15 cellular contexts compared by ENCODE assay signal in the genomic region with DNA sequence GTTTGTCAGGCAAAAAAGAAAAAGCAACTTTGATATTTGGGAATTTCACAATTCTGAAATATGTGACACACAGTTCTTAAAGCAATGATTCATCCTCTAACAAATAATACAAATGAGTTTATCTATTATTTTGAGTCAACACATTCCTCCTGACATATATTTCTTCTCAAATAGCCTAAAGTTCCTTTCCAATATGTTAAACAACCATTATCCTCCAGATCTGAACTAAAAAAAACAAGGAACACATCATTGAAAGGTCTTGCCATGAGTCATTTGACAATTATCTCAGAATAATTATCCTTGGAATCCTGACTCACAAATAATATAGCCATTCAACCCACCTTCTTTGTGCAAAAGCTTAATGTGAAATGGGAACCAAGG.
A peak's percentile ranks its signal among the peaks of the same experiment; 100 is the strongest.
DNase-seq lines count a peak whose midpoint lies in the region; ATAC-seq and TF ChIP-seq lines count a peak whose summit lies in the region.
"Had no signal": no experiment of that assay in that cellular context is flagged by ENCODE, and none has a peak within 500 bp of the region (broad histone marks: within the 10 kb centered on the region; RNA-seq: fewer than 3 reads in every experiment).

No MANE protein-coding gene starts in this region.

- H3K4me1 ChIP-seq in PC-9 (replicated peaks; ENCODE audit: insufficient read depth): peaks cover 73% of the 10 kb centered on the region
- peaks cover 0 to 2% of the 10 kb centered on the region in 2 donors for H3K4me1 ChIP-seq in neuronal stem cell (ENCODE audit: control insufficient read depth in 2 of 2, insufficient read depth in 1 of 2, low read depth in 1 of 2, low read length in 2 of 2)

- no peak for TF ChIP-seq CTCF in PC-9 (conservative IDR thresholded peaks at IDR 0.05)
- no peak for TF ChIP-seq CTCF in progenitor cell of endocrine pancreas (IDR thresholded peaks at IDR 0.05; ENCODE audit: unreplicated experiment)
- TF ChIP-seq CTCF in GM13976 (IDR thresholded peaks at IDR 0.05; ENCODE audit: borderline replicate concordance, control extremely low read depth, extremely low read depth, insufficient read depth, missing control alignments): no peak

- no peak overlapping the region for H4K8ac ChIP-seq in neuronal stem cell (ENCODE audit: low read depth, low read length)

- no TSS peak for BruUV-seq in PC-9 (replicated peaks; lab: Mats Ljungman, UMichigan)

- H2BK15ac ChIP-seq in neuronal stem cell (ENCODE audit: low read length): no peak overlapping the region

- H2BK5ac ChIP-seq in neuronal stem cell (ENCODE audit: low read length): no peak overlapping the region

- peak overlapping the region; percentile 25 for H3K27ac Mint-ChIP-seq in progenitor cell of endocrine pancreas
- H3K27ac Mint-ChIP-seq: activated T-cell treated with anti-CD3 and anti-CD28 coated beads, Interleukin-2, amount 50 U/mL, for 24 hours; endodermal cell had no signal

- no peaks in the 10 kb centered on the region for H3K9me2 ChIP-seq in PC-9 (ENCODE audit: insufficient read depth)

- H2AFZ ChIP-seq in PC-9 (no peak overlapping the region), neuronal stem cell (ENCODE audit: low read length) (no peak overlapping the region)

- CTCF ChIA-PET in PC-9 (lab: Charles Lee): interaction anchor here (0.7 kb wide), 1 partner anchor 91 kb away, joined by 3 read pairs; no protein-coding TSS in a partner anchor

- no peak overlapping the region for H2BK12ac ChIP-seq in neuronal stem cell (ENCODE audit: low read length)

- in situ Hi-C loops in GM13976 (cut with MboI; ENCODE audit: low sequenced_read_pairs, unreplicated experiment): no loop called here

- H3K23ac ChIP-seq in neuronal stem cell (ENCODE audit: low read depth, low read length, poor library complexity): no peak overlapping the region

- H3K4me2 ChIP-seq in PC-9 (peak overlapping the region; percentile 53), neuronal stem cell (ENCODE audit: insufficient read depth, low read length, poor library complexity, severe bottlenecking) (no peak overlapping the region)

- no peak overlapping the region for H3K4ac ChIP-seq in neuronal stem cell (ENCODE audit: low read length)

- H3K79me1 ChIP-seq in neuronal stem cell (ENCODE audit: low read depth, low read length): no peaks in the 10 kb centered on the region

- H3K36me3 ChIP-seq in PC-9 (ENCODE audit: low read depth) (no peaks in the 10 kb centered on the region), neuronal stem cell (replicated peaks in 1 of 2; ENCODE audit: control insufficient read depth in 2 of 2, insufficient read depth in 2 of 2, low read length in 2 of 2) (no peaks in the 10 kb centered on the region)
- H3K36me3 ChIP-seq: thoracic aorta had no signal

- peak overlapping the region; percentile 94 for H3K27ac ChIP-seq in PC-9
- H3K27ac ChIP-seq in epithelial cell of prostate: peak overlapping the region; percentile 23
- no peak overlapping the region for H3K27ac ChIP-seq in neuronal stem cell (replicated peaks; ENCODE audit: low read length)
- H3K27ac ChIP-seq: skin epidermis, thoracic aorta had no signal

- H3K9me3 Mint-ChIP-seq in progenitor cell of endocrine pancreas (ENCODE audit: low read depth): peaks cover 4% of the 10 kb centered on the region
- H3K9me3 Mint-ChIP-seq: activated T-cell treated with anti-CD3 and anti-CD28 coated beads, Interleukin-2, amount 50 U/mL, for 24 hours; endodermal cell had no signal

- H2BK120ac ChIP-seq in neuronal stem cell (ENCODE audit: low read depth, low read length): no peak overlapping the region

- H3K14ac ChIP-seq in neuronal stem cell (ENCODE audit: low read length): no peak overlapping the region

- no peak overlapping the region for H3K4me3 Mint-ChIP-seq in progenitor cell of endocrine pancreas (ENCODE audit: low read depth)
- H3K4me3 Mint-ChIP-seq: activated T-cell treated with anti-CD3 and anti-CD28 coated beads, Interleukin-2, amount 50 U/mL, for 24 hours; endodermal cell had no signal

- no peaks in the 10 kb centered on the region for H4K20me1 ChIP-seq in PC-9 (ENCODE audit: insufficient read depth)

- no peaks in the 10 kb centered on the region for H3K27me3 Mint-ChIP-seq in progenitor cell of endocrine pancreas
- H3K27me3 Mint-ChIP-seq: activated T-cell treated with anti-CD3 and anti-CD28 coated beads, Interleukin-2, amount 50 U/mL, for 24 hours had no signal

- ATAC-seq in GM19351 (IDR thresholded peaks at IDR 0.05; ENCODE audit: unreplicated experiment) (no peak), HG02852 (IDR thresholded peaks at IDR 0.05; ENCODE audit: unreplicated experiment) (no peak)

- H3K4me3 ChIP-seq in PC-9 (no peak overlapping the region), neuronal stem cell (ENCODE audit: low read length in 2 of 2) (no peak overlapping the region)
- H3K4me3 ChIP-seq: skin epidermis, thoracic aorta had no signal

- H3K27me3 ChIP-seq in PC-9 (ENCODE audit: insufficient read depth, low read depth): no peaks in the 10 kb centered on the region
- H3K27me3 ChIP-seq in neuronal stem cell (ENCODE audit: control insufficient read depth in 3 of 3, insufficient read depth in 3 of 3, low read depth in 1 of 3, low read length in 3 of 3): no peaks in the 10 kb centered on the region

- H3K79me2 ChIP-seq in PC-9 (ENCODE audit: low read depth): no peaks in the 10 kb centered on the region

- H3K9ac ChIP-seq in neuronal stem cell (ENCODE audit: low read depth, low read length, poor library complexity): no peak overlapping the region

- DNase-seq in GM03348 (ENCODE audit: low spot score) (peak; percentile 49), PC-9 (peak in 1 of 2 experiments; percentile 96), epithelial cell of prostate (ENCODE audit: low read depth, low spot score) (no peak), progenitor cell of endocrine pancreas (ENCODE audit: low spot score, unreplicated experiment) (no peak), neuronal stem cell (ENCODE audit: low spot score) (no peak), GM13976 (ENCODE audit: low spot score) (no peak)
- DNase-seq: activated CD4-positive, CD25-positive, alpha-beta regulatory T cell; activated T-cell treated with anti-CD3 and anti-CD28 coated beads, Interleukin-2, amount 50 U/mL, for 24 hours; Calu3; endodermal cell; NCI-H187 had no signal

- H3K18ac ChIP-seq in neuronal stem cell (ENCODE audit: low read length): no peak overlapping the region

- peaks cover 8% of the 10 kb centered on the region for H3K9me3 ChIP-seq in PC-9 (ENCODE audit: insufficient read depth, low read depth)
- no peaks in the 10 kb centered on the region for H3K9me3 ChIP-seq in neuronal stem cell (replicated peaks in 1 of 2; ENCODE audit: control insufficient read depth in 2 of 2, insufficient read depth in 1 of 2, low read depth in 1 of 2, low read length in 2 of 2)
- H3K9me3 ChIP-seq: thoracic aorta had no signal

- POLR2A ChIA-PET in PC-9 (lab: Charles Lee; ENCODE audit: unreplicated experiment): interaction anchor here (0.6 kb wide), 1 partner anchor 13 kb away, joined by 5 read pairs; no protein-coding TSS in a partner anchor

- H2AK5ac ChIP-seq in neuronal stem cell (ENCODE audit: low read depth, low read length): no peak overlapping the region

- H4K91ac ChIP-seq in neuronal stem cell (ENCODE audit: low read depth, low read length, poor library complexity): no peak overlapping the region

- intact Hi-C loops in PC-9 (cut with micrococcal nuclease; ENCODE audit: unreplicated experiment): loop anchor here (2.0 to 10.0 kb wide), 5 partner anchors 132 to 1082 kb away; partner anchors contain the start of gene MEIS2

- no peaks in the 10 kb centered on the region for H3K36me3 Mint-ChIP-seq in progenitor cell of endocrine pancreas (ENCODE audit: insufficient read depth)

- peaks cover 24% of the 10 kb centered on the region for H3K4me1 Mint-ChIP-seq in progenitor cell of endocrine pancreas (ENCODE audit: low read depth)

- H3F3A ChIP-seq in PC-9 (ENCODE audit: insufficient read depth, low read depth): peaks cover 32% of the 10 kb centered on the region
